ENCODE assay signal across 10 cellular contexts in the genomic region with DNA sequence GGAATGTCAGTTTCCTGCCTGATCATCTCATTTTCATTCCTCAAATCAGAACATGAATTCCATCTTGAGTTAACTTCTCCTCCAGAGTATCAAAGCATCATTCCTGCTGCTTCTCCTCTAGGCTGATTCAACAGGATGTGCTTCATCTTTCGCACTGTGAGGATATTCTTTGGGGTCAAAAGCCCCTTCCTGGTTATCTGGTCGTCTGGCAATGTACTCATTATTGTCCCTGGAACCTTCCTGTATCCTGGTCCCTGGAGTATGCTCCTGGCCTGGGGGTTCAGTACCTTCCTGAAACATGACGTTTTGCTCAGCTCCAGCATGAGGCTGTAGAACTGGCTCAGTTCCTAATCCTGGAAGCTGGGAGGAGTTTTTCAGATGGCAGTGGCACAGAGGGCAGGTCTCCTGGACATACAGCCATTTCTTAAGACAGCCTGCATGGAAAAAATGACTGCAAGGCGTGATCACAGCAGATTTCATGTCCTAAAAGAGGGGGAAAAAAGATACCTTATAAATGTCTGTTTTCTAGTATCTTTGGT. TPM values are rescaled to one million over a fixed set of nuclear protein-coding genes. Genes with fewer than 3 reads are reported as not detected.
DNase-seq lines count a peak whose midpoint lies in the region; ATAC-seq and TF ChIP-seq lines count a peak whose summit lies in the region.
"Not testable (repeated sequence)": the region's sequence is repeated elsewhere in the genome, so short reads cannot be mapped to it uniquely, and the experiment has no call there.
"Had no signal": no experiment of that assay in that cellular context is flagged by ENCODE, and none has a peak within 500 bp of the region (broad histone marks: within the 10 kb centered on the region; RNA-seq: fewer than 3 reads in every experiment).

No MANE protein-coding gene starts in this region.

- H3K36me3 Mint-ChIP-seq in HFFc6 (ENCODE audit: low read depth): peaks cover 35% of the 10 kb centered on the region
- H3K36me3 Mint-ChIP-seq in activated CD4-positive, alpha-beta T cell treated with anti-CD3 and anti-CD28 coated beads, Interleukin-2, amount 10 ng/mL, durations not matched to agents 24 days and 14 days (ENCODE audit: low read depth): peaks cover 55% of the 10 kb centered on the region
- peaks cover 17% of the 10 kb centered on the region for H3K36me3 Mint-ChIP-seq in activated naive CD4-positive, alpha-beta T cell treated with anti-CD3 and anti-CD28 coated beads for 36 hours (ENCODE audit: low read depth)
- H3K36me3 Mint-ChIP-seq in MCF 10A (ENCODE audit: insufficient read depth, unreplicated experiment): peaks cover 100% of the 10 kb centered on the region
- peaks cover 93% of the 10 kb centered on the region for H3K36me3 Mint-ChIP-seq in stimulated activated effector memory CD8-positive, alpha-beta T cell treated with anti-CD3 and anti-CD28 coated beads, Interleukin-12 subunit alpha, Interleukin-12 subunit beta, amount 100 ng/mL, for 72 hours

- not testable (repeated sequence) for H3K4ac ChIP-seq in mesendoderm (ENCODE audit: low read depth, low read length)

- POLR2A ChIA-PET in A673 (lab: Charles Lee; ENCODE audit: low non-redundant PET): not testable (repeated sequence)
- POLR2A ChIA-PET in MCF 10A (lab: Yijun Ruan, JAX): interaction anchor here (1.0 to 2.2 kb wide), 5 partner anchors 8 to 69 kb away, joined by 3 to 27 read pairs (median 4); no protein-coding TSS in a partner anchor

- not testable (repeated sequence) for ATAC-seq in stimulated activated effector memory CD8-positive, alpha-beta T cell treated with anti-CD3 and anti-CD28 coated beads, Interleukin-12 subunit alpha, Interleukin-12 subunit beta, amount 100 ng/mL, for 72 hours

- H3K4me3 Mint-ChIP-seq in HFFc6; activated CD4-positive, alpha-beta T cell treated with anti-CD3 and anti-CD28 coated beads, Interleukin-2, amount 10 ng/mL, durations not matched to agents 24 days and 14 days; activated naive CD4-positive, alpha-beta T cell treated with anti-CD3 and anti-CD28 coated beads for 36 hours; MCF 10A (ENCODE audit: unreplicated experiment); stimulated activated effector memory CD8-positive, alpha-beta T cell treated with anti-CD3 and anti-CD28 coated beads, Interleukin-12 subunit alpha, Interleukin-12 subunit beta, amount 100 ng/mL, for 72 hours: not testable (repeated sequence)

- not testable (repeated sequence) for H3K23ac ChIP-seq in mesendoderm (ENCODE audit: low read length)

- H3K9ac ChIP-seq in mesendoderm (ENCODE audit: low read length): not testable (repeated sequence)

- H3K18ac ChIP-seq in mesendoderm (ENCODE audit: low read length): not testable (repeated sequence)

- not testable (repeated sequence) for H2BK15ac ChIP-seq in mesendoderm (replicated peaks; ENCODE audit: low read depth)

- peak; percentile 6 for DNase-seq in A673 (ENCODE audit: low spot score)
- peak; percentile 33 for DNase-seq in HFFc6
- DNase-seq in activated CD4-positive, alpha-beta T cell treated with anti-CD3 and anti-CD28 coated beads, Interleukin-2, amount 10 ng/mL, durations not matched to agents 24 days and 14 days; activated naive CD4-positive, alpha-beta T cell treated with anti-CD3 and anti-CD28 coated beads for 36 hours; MCF 10A (ENCODE audit: unreplicated experiment); cardiac muscle cell (ENCODE audit: low read depth in 1 of 2, low spot score in 1 of 2); mesendoderm; stimulated activated effector memory CD8-positive, alpha-beta T cell treated with anti-CD3 and anti-CD28 coated beads, Interleukin-12 subunit alpha, Interleukin-12 subunit beta, amount 100 ng/mL, for 72 hours (ENCODE audit: low spot score in 2 of 2): not testable (repeated sequence)

- not testable (repeated sequence) for H3K4me3 ChIP-seq in A673 (ENCODE audit: low read depth, low read length, poor library complexity, severe bottlenecking); cardiac muscle cell; mesendoderm (ENCODE audit: low read length)

- not testable (repeated sequence) for H3K4me2 ChIP-seq in mesendoderm (ENCODE audit: low read length)

- WGBS in mesendoderm (ENCODE audit: extremely low coverage, insufficient coverage, low lambda C conversion rate): no CpG with 5 or more reads among the region's 4 CpGs

- H3K4me1 Mint-ChIP-seq in HFFc6 (ENCODE audit: low read depth) (peaks cover 68% of the 10 kb centered on the region), MCF 10A (ENCODE audit: insufficient read depth, unreplicated experiment) (peaks cover 21% of the 10 kb centered on the region)
- H3K4me1 Mint-ChIP-seq in activated CD4-positive, alpha-beta T cell treated with anti-CD3 and anti-CD28 coated beads, Interleukin-2, amount 10 ng/mL, durations not matched to agents 24 days and 14 days: peaks cover 44% of the 10 kb centered on the region
- peaks cover 50% of the 10 kb centered on the region for H3K4me1 Mint-ChIP-seq in activated naive CD4-positive, alpha-beta T cell treated with anti-CD3 and anti-CD28 coated beads for 36 hours (ENCODE audit: low read depth)
- H3K4me1 Mint-ChIP-seq in stimulated activated effector memory CD8-positive, alpha-beta T cell treated with anti-CD3 and anti-CD28 coated beads, Interleukin-12 subunit alpha, Interleukin-12 subunit beta, amount 100 ng/mL, for 72 hours: peaks cover 25% of the 10 kb centered on the region

- not testable (repeated sequence) for H2AK5ac ChIP-seq in mesendoderm (ENCODE audit: low read length)

- H3K9me3 ChIP-seq in A673 (ENCODE audit: low read depth, low read length, poor library complexity, severe bottlenecking); cardiac muscle cell (ENCODE audit: low read depth): not testable (repeated sequence)

- CTCF ChIA-PET in A673 (lab: Charles Lee): not testable (repeated sequence)
- CTCF ChIA-PET in activated naive CD4-positive, alpha-beta T cell treated with anti-CD3 and anti-CD28 coated beads for 36 hours (lab: Charles Lee): interaction anchor here (2.1 to 3.3 kb wide), 2 partner anchors 84 to 153 kb away, joined by 8 to 25 read pairs; no protein-coding TSS in a partner anchor
- CTCF ChIA-PET in MCF 10A (lab: Yijun Ruan, JAX): interaction anchor here (0.6 to 2.6 kb wide), 9 partner anchors 40 to 829 kb away, joined by 3 to 24 read pairs (median 4); no protein-coding TSS in a partner anchor

- H3K79me2 ChIP-seq in mesendoderm (ENCODE audit: control insufficient read depth, insufficient read depth, low read length): not testable (repeated sequence)

- not testable (repeated sequence) for H3K9me3 Mint-ChIP-seq in HFFc6; activated CD4-positive, alpha-beta T cell treated with anti-CD3 and anti-CD28 coated beads, Interleukin-2, amount 10 ng/mL, durations not matched to agents 24 days and 14 days; activated naive CD4-positive, alpha-beta T cell treated with anti-CD3 and anti-CD28 coated beads for 36 hours; MCF 10A (ENCODE audit: unreplicated experiment); stimulated activated effector memory CD8-positive, alpha-beta T cell treated with anti-CD3 and anti-CD28 coated beads, Interleukin-12 subunit alpha, Interleukin-12 subunit beta, amount 100 ng/mL, for 72 hours

- H3K79me1 ChIP-seq in mesendoderm (ENCODE audit: low read length): not testable (repeated sequence)

- H3K36me3 ChIP-seq in A673 (ENCODE audit: insufficient read depth, low read length, poor library complexity, severe bottlenecking): peaks cover 66% of the 10 kb centered on the region
- H3K36me3 ChIP-seq in cardiac muscle cell: peaks cover 41% of the 10 kb centered on the region
- not testable (repeated sequence) for H3K36me3 ChIP-seq in mesendoderm (ENCODE audit: control insufficient read depth, insufficient read depth, low read length)

- H3K27ac ChIP-seq in A673 (ENCODE audit: low read depth, low read length, poor library complexity, severe bottlenecking) (peak overlapping the region; percentile 37), cardiac muscle cell (peak overlapping the region; percentile 10)
- H3K27ac ChIP-seq in mesendoderm (ENCODE audit: low read depth, low read length): not testable (repeated sequence)

- not testable (repeated sequence) for H2BK120ac ChIP-seq in mesendoderm (ENCODE audit: low read depth, low read length)

- not testable (repeated sequence) for H3K27me3 Mint-ChIP-seq in HFFc6 (ENCODE audit: insufficient read depth); activated CD4-positive, alpha-beta T cell treated with anti-CD3 and anti-CD28 coated beads, Interleukin-2, amount 10 ng/mL, durations not matched to agents 24 days and 14 days; activated naive CD4-positive, alpha-beta T cell treated with anti-CD3 and anti-CD28 coated beads for 36 hours (ENCODE audit: low read depth); MCF 10A (ENCODE audit: insufficient read depth, unreplicated experiment)

- H2BK5ac ChIP-seq in mesendoderm (ENCODE audit: low read length): not testable (repeated sequence)

- TF ChIP-seq CTCF in A673 (conservative IDR thresholded peaks at IDR 0.05; ENCODE audit: low read depth, low read length); HFFc6 (IDR thresholded peaks at IDR 0.05); MCF 10A (IDR thresholded peaks at IDR 0.05; ENCODE audit: unreplicated experiment); cardiac muscle cell (IDR thresholded peaks at IDR 0.05; ENCODE audit: low read depth, low read length): not testable (repeated sequence)

- peak overlapping the region; percentile 85 for H3K27ac Mint-ChIP-seq in HFFc6
- peak overlapping the region; percentile 39 for H3K27ac Mint-ChIP-seq in activated CD4-positive, alpha-beta T cell treated with anti-CD3 and anti-CD28 coated beads, Interleukin-2, amount 10 ng/mL, durations not matched to agents 24 days and 14 days
- H3K27ac Mint-ChIP-seq in activated naive CD4-positive, alpha-beta T cell treated with anti-CD3 and anti-CD28 coated beads for 36 hours: peak overlapping the region; percentile 38
- H3K27ac Mint-ChIP-seq in MCF 10A (ENCODE audit: low read depth, unreplicated experiment): peak overlapping the region; percentile 28
- H3K27ac Mint-ChIP-seq in stimulated activated effector memory CD8-positive, alpha-beta T cell treated with anti-CD3 and anti-CD28 coated beads, Interleukin-12 subunit alpha, Interleukin-12 subunit beta, amount 100 ng/mL, for 72 hours: peak overlapping the region; percentile 21

- H3K56ac ChIP-seq in mesendoderm (ENCODE audit: low read length): peak overlapping the region; percentile 10

- intact Hi-C loops in A673 (cut with micrococcal nuclease; ENCODE audit: unreplicated experiment) (loop anchor here (2.0 to 5.0 kb wide), 2 partner anchors 49 to 104 kb away; a partner anchor contains a TSS), MCF 10A (cut with micrococcal nuclease) (loop anchor here (5.0 kb wide), 1 partner anchor 829 kb away; no protein-coding TSS in a partner anchor)
- intact Hi-C loops in activated CD4-positive, alpha-beta T cell treated with anti-CD3 and anti-CD28 coated beads, Interleukin-2, amount 10 ng/mL, durations not matched to agents 24 days and 14 days (cut with micrococcal nuclease): loop anchor here (5.0 kb wide), 2 partner anchors 179 to 829 kb away; no protein-coding TSS in a partner anchor
- intact Hi-C loops in activated naive CD4-positive, alpha-beta T cell treated with anti-CD3 and anti-CD28 coated beads for 36 hours (cut with micrococcal nuclease): loop anchor here (10.0 kb wide), 1 partner anchor 756 kb away; a partner anchor contains a TSS

- H3K27me3 ChIP-seq in A673 (replicated peaks; ENCODE audit: insufficient read depth, low read depth, low read length, poor library complexity); cardiac muscle cell; mesendoderm (ENCODE audit: insufficient read depth, low read length, poor library complexity): not testable (repeated sequence)

- BruUV-seq in A673 (replicated peaks; lab: Mats Ljungman, UMichigan); MCF 10A (replicated peaks; lab: Mats Ljungman, UMichigan): not testable (repeated sequence)

- peaks cover 19% of the 10 kb centered on the region for H3K4me1 ChIP-seq in A673 (ENCODE audit: insufficient read depth, low read length, poor library complexity, severe bottlenecking)
- not testable (repeated sequence) for H3K4me1 ChIP-seq in cardiac muscle cell (ENCODE audit: low read depth); mesendoderm (ENCODE audit: control insufficient read depth, low read depth, low read length)

- not testable (repeated sequence) for H4K8ac ChIP-seq in mesendoderm (ENCODE audit: low read depth, low read length)

- H4K5ac ChIP-seq in mesendoderm (ENCODE audit: low read length): not testable (repeated sequence)

RNA-seq across cellular contexts. Expression of a gene that starts 50.7 kb away (rescaled TPM):
- 103 and 132 TPM in 2 replicates for total RNA-seq in A673 (2021)
- total RNA-seq in HFFc6 (2021; fragmentation: NEBNext Ultra II Directional; extraction: Animal tissue kit (Norgen Biotek cat#: 25700)): 10 to 100 TPM; 69.8 to 88.1 (median 78.6) TPM
- total RNA-seq in activated CD4-positive, alpha-beta T cell treated with anti-CD3 and anti-CD28 coated beads, Interleukin-2, amount 10 ng/mL, durations not matched to agents 24 days and 14 days: 141 and 149 TPM in 2 replicates
- 10 to 100 TPM; 70.0 to 75.3 TPM for total RNA-seq in activated naive CD4-positive, alpha-beta T cell treated with anti-CD3 and anti-CD28 coated beads for 36 hours
- total RNA-seq in MCF 10A (2022): 122 and 157 TPM in 2 replicates
- total RNA-seq in cardiac muscle cell: 38.7 and 46.9 TPM in 2 replicates
- 12.7 and 17.1 TPM in 2 replicates for polyA plus RNA-seq in cardiac muscle cell
- polyA plus RNA-seq in mesendoderm (2013, experiment 1 of 2): 64.9 TPM
- polyA plus RNA-seq in mesendoderm (2013, experiment 2 of 2): 62.8 TPM

RNA-seq across cellular contexts. Expression of a gene that starts 58.9 kb away (rescaled TPM):
- total RNA-seq in A673 (2021) (1.7 and 1.9 TPM in 2 replicates), MCF 10A (2022) (1.0 and 2.0 TPM in 2 replicates), cardiac muscle cell (0.06 and 0.46 TPM in 2 replicates)
- total RNA-seq in HFFc6 (2021; fragmentation: NEBNext Ultra II Directional; extraction: Animal tissue kit (Norgen Biotek cat#: 25700)): under 1 TPM in 4 of 6 experiments, not detected in 2; 0.16 to 0.41 (median 0.26) TPM
- total RNA-seq in activated CD4-positive, alpha-beta T cell treated with anti-CD3 and anti-CD28 coated beads, Interleukin-2, amount 10 ng/mL, durations not matched to agents 24 days and 14 days: not detected in 2 replicates
- under 1 TPM in 1 of 2 experiments, not detected in 1; 0.20 TPM for total RNA-seq in activated naive CD4-positive, alpha-beta T cell treated with anti-CD3 and anti-CD28 coated beads for 36 hours
- 0.46 TPM in 1 of 2 replicates, not detected in the other for polyA plus RNA-seq in cardiac muscle cell
- 0.06 TPM for polyA plus RNA-seq in mesendoderm (2013, experiment 1 of 2)
- polyA plus RNA-seq in mesendoderm (2013, experiment 2 of 2): 0.11 TPM
- total RNA-seq: H9 had no signal
- polyA plus RNA-seq: CD14-positive monocyte had no signal

Comparison
In these comparisons a context has a peak if more than half of its experiments do, and no peak if none do; other contexts are left out.
1. H3K27ac Mint-ChIP-seq: peak in every context shown above with its lines; median percentile 85 in HFFc6; 39 in activated CD4-positive, alpha-beta T cell treated with anti-CD3 and anti-CD28 coated beads, Interleukin-2, amount 10 ng/mL, durations not matched to agents 24 days and 14 days; 38 in activated naive CD4-positive, alpha-beta T cell treated with anti-CD3 and anti-CD28 coated beads for 36 hours; 28 in MCF 10A; 21 in stimulated activated effector memory CD8-positive, alpha-beta T cell treated with anti-CD3 and anti-CD28 coated beads, Interleukin-12 subunit alpha, Interleukin-12 subunit beta, amount 100 ng/mL, for 72 hours.